Comparison of ENCODE assay signal across 9 cellular contexts in the genomic region with DNA sequence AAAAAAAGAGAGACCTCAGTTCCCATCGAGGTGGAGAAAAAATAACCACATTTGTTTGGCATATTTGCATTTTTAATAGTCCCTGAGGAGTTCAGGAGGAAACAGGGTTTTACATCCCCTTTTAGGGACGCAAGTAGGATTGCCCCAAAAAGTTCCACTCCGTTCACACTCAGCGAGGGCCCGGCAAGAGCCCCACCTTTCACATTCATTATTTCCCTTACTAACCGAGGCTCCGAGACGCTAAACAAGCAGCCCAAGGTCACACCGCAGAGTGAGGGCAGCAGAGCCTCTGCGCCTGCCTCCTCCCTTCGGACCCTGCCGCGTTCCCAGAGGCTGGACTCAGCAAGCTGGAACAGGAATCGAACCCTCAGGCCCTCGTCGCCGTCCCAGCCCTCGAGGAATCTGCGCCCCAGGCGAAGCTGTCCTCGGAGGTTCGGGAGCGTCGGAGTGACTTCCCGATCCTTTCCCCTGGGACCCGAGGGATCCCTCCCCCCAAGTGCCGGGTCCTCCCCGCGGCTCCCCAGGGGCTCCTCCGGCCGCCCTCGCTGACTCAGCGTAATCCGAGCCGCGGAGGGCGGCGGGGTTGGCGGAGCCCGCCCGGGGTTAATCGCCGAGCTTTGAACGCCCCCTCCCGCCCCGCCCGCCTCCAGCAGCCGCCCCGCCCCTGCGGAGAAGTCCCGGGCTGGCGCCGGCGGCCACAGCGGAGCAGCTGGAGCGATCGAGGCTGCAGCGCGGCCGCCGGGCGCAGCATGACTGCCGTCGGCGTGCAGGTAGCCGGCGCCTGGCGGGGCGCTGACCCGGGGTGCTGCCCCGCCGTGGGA. TPM values are rescaled to one million over a fixed set of nuclear protein-coding genes. Genes with fewer than 3 reads are reported as not detected.
DNase-seq lines count a peak whose midpoint lies in the region; ATAC-seq and TF ChIP-seq lines count a peak whose summit lies in the region.
"Had no signal": no experiment of that assay in that cellular context is flagged by ENCODE, and none has a peak within 500 bp of the region (broad histone marks: within the 10 kb centered on the region; RNA-seq: fewer than 3 reads in every experiment).

TSS of gene TMEM37 (plus strand) at position 700 of the 821 bp plus-strand sequence. CDS start at position 750, 50 bp downstream.

- H3K27me3 Mint-ChIP-seq in endothelial cell (ENCODE audit: unreplicated experiment), result peaks cover 17% of the 10 kb centered on the region

- peak within 1 kb of the TSS; percentile 84 for H3K27ac Mint-ChIP-seq in endothelial cell (ENCODE audit: unreplicated experiment)

- H3K4me1 Mint-ChIP-seq in endothelial cell (ENCODE audit: unreplicated experiment), result peaks cover 63% of the 10 kb centered on the region

- H3K4me1 ChIP-seq in Panc1 (ENCODE audit: control insufficient read depth, insufficient read depth, low read length) (no peaks in the 10 kb centered on the region; the same call in 1 of the 2 replicates), mesodermal cell (ENCODE audit: control insufficient read depth, insufficient read depth, low read length, poor library complexity, severe bottlenecking) (peaks cover 7% of the 10 kb centered on the region), tibial artery (peaks cover 0 to 21% (median 15%) of the 10 kb centered on the region in 4 donors)

- H3K36me3 ChIP-seq in Panc1 (ENCODE audit: control insufficient read depth, insufficient read depth, low read length) (no peaks in the 10 kb centered on the region), mesodermal cell (ENCODE audit: control insufficient read depth, insufficient read depth, low read length) (no peaks in the 10 kb centered on the region), tibial artery (no peaks in the 10 kb centered on the region)

- H3K27ac ChIP-seq in Panc1 (ENCODE audit: low read length), result 0 out of 2 replicates have a peak within 1 kb of the TSS, but pooled peaks have one; percentile 19
- H3K27ac ChIP-seq in mesodermal cell (ENCODE audit: low read depth, low read length, severe bottlenecking), result peak within 1 kb of the TSS; percentile 67
- peak within 1 kb of the TSS; percentile 20 to 47 for H3K27ac ChIP-seq in tibial artery

- 2 to 3% methylated on average over 22 to 60 of the region's 72 CpGs for WGBS in mesodermal cell (ENCODE audit: insufficient coverage in 2 of 2), 2 experiments

- H3K36me3 Mint-ChIP-seq in endothelial cell (ENCODE audit: low read depth, unreplicated experiment), result peaks cover 11% of the 10 kb centered on the region

- H3K9me3 ChIP-seq in Panc1 (ENCODE audit: control insufficient read depth, insufficient read depth, low read depth, low read length) (no peaks in the 10 kb centered on the region), mesodermal cell (ENCODE audit: control insufficient read depth, low read length) (no peaks in the 10 kb centered on the region), tibial artery (no peaks in the 10 kb centered on the region)

- POLR2A ChIA-PET in Panc1 (lab: Charles Lee), result no interaction called here

- peak; percentile 62 for DNase-seq in NCI-H345 (lab: John Stamatoyannopoulos, UW)
- no peak for DNase-seq in NCI-H345 treated with DMSO at 0.1 percent for 48 hours (lab: John Stamatoyannopoulos, UW; ENCODE audit: unreplicated experiment)
- no peak for DNase-seq in Panc1 (ENCODE audit: low read depth, low spot score)
- DNase-seq in endothelial cell (ENCODE audit: low spot score), result peak; percentile 75
- peak in 1 of 2 donors; percentile 83 for DNase-seq in tibial artery

- ATAC-seq in GM19467 (IDR thresholded peaks at IDR 0.05; ENCODE audit: unreplicated experiment) (peak; percentile 60), HG03457 (IDR thresholded peaks at IDR 0.05; ENCODE audit: unreplicated experiment) (peak; percentile 65), Panc1 (peak; percentile 82)

- TF ChIP-seq CTCF in Panc1 (IDR thresholded peaks at IDR 0.05) (no peak), endothelial cell (IDR thresholded peaks at IDR 0.05; ENCODE audit: unreplicated experiment) (no peak), tibial artery (IDR thresholded peaks at IDR 0.05) (no peak)

- BruUV-seq in Panc1 (replicated peaks; lab: Mats Ljungman, UMichigan), result no TSS peak

- CTCF ChIA-PET in Panc1 (lab: Charles Lee), result interaction anchor here (0.5 kb wide), 1 partner anchor 23 kb away, joined by 6 read pairs; no protein-coding TSS in a partner anchor

- H3K4me3 Mint-ChIP-seq in endothelial cell (ENCODE audit: unreplicated experiment), result peak within 1 kb of the TSS; percentile 90

- intact Hi-C loops in Panc1 (cut with micrococcal nuclease; ENCODE audit: unreplicated experiment), result no loop called here
- intact Hi-C loops in tibial artery (cut with DNase I; ENCODE audit: low total_unique reads), result no loop called here

- in situ Hi-C loops in Panc1 (cut with HindIII; ENCODE audit: low pct_unique_long_range_greater_than_20kb, low sequenced_read_pairs), result no loop called here

- peaks cover 11% of the 10 kb centered on the region; the same call in 1 of the 2 replicates for H3K27me3 ChIP-seq in Panc1 (ENCODE audit: control insufficient read depth, insufficient read depth, low read length)
- no peaks in the 10 kb centered on the region for H3K27me3 ChIP-seq in tibial artery

- peak within 1 kb of the TSS; percentile 44 to 56 for H3K4me3 ChIP-seq in Panc1 (ENCODE audit: low read depth in 2 of 2, low read length in 2 of 2)
- peak within 1 kb of the TSS; percentile 44 for H3K4me3 ChIP-seq in mesodermal cell (ENCODE audit: extremely low read depth, insufficient read depth, low read length, poor library complexity, severe bottlenecking)
- peak within 1 kb of the TSS; percentile 49 to 61 for H3K4me3 ChIP-seq in tibial artery

- no peaks in the 10 kb centered on the region for H3K9me3 Mint-ChIP-seq in endothelial cell (ENCODE audit: unreplicated experiment)

RNA-seq across cellular contexts. Expression of gene TMEM37, which starts in this region (rescaled TPM):
- total RNA-seq in Panc1 (2021; ENCODE audit: unreplicated experiment) (0.28 TPM), endothelial cell (ENCODE audit: unreplicated experiment) (11.4 TPM)
- polyA plus RNA-seq in Panc1 (2012; ENCODE audit: insufficient read length), result 0.38 TPM
- 8.7 TPM for polyA plus RNA-seq in mesodermal cell (2013, experiment 1 of 2)
- polyA plus RNA-seq in mesodermal cell (2013, experiment 2 of 2), result 5.9 TPM
- total RNA-seq: mononuclear cell had no signal

Comparison
In these comparisons a context has a peak if more than half of its experiments do, and no peak if none do; other contexts are left out.
1. DNase-seq: peak in NCI-H345 (single experiment) and endothelial cell (single experiment); none in NCI-H345 treated with DMSO at 0.1 percent for 48 hours (single experiment) and Panc1 (single experiment).
2. Peak in ATAC-seq, H3K4me3 ChIP-seq and H3K27ac ChIP-seq in Panc1; RNA of the gene not detected or under 1 TPM.
3. Peak in every context shown above with its lines, with median percentiles within 50 percentile points of each other: ATAC-seq, H3K27ac ChIP-seq and H3K4me3 ChIP-seq.